In the genomic region with DNA sequence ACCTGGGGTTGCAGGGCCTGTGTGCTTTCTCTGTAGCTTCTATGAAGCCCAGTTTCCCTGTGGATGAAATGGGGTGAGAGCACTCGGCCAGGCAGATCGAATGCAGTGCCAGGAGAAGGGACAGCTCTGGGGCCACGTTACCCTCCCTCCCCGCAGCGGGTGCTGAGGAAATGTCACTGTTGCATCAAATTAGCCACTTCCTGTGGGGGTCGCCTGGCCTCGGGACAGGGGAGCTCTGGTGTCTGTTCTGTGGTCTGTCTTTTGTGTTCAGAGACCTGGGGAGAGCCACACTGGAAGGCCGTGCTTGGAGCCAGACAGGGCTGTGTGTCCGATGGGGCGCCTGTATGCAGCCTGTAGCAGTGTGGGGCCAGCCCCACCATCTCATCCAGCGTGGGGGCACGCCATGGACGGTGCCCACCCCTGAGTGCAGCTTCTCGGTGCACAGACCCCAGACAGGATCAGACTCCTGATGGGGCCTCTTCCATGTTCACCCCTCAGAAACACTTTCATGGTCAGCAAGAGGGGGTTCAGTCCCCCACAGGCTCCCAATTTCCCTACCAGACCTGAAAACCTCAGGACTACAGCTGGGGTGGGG, we compare ENCODE assay signal across 10 cellular contexts. TPM values are rescaled to one million over a fixed set of nuclear protein-coding genes. Genes with fewer than 3 reads are reported as not detected.
DNase-seq lines count a peak whose midpoint lies in the region; ATAC-seq and TF ChIP-seq lines count a peak whose summit lies in the region.
"Had no signal": no experiment of that assay in that cellular context is flagged by ENCODE, and none has a peak within 500 bp of the region (broad histone marks: within the 10 kb centered on the region; RNA-seq: fewer than 3 reads in every experiment).

No MANE protein-coding gene starts in this region.

- no peak overlapping the region for H3K9ac ChIP-seq in MM.1S (ENCODE audit: low read length)

- H3K9me3 ChIP-seq in DOHH2 (ENCODE audit: control insufficient read depth, insufficient read depth, low read length) (no peaks in the 10 kb centered on the region), MM.1S (replicated peaks; ENCODE audit: insufficient read depth, low read length) (no peaks in the 10 kb centered on the region)

- ATAC-seq in GM21367 (IDR thresholded peaks at IDR 0.05; ENCODE audit: unreplicated experiment) = peak; percentile 41
- ATAC-seq in activated naive CD4-positive, alpha-beta T cell treated with anti-CD3 and anti-CD28 coated beads, Interleukin-2, amount 50 U/mL, for 72 hours = peak; percentile 36 to 46
- ATAC-seq: HCT116 had no signal

- H3K79me2 ChIP-seq in DOHH2 (ENCODE audit: control insufficient read depth, low read length) = no peaks in the 10 kb centered on the region
- no peaks in the 10 kb centered on the region for H3K79me2 ChIP-seq in MM.1S (ENCODE audit: low read length)

- TF ChIP-seq CTCF in DOHH2 (IDR thresholded peaks at IDR 0.05; ENCODE audit: low read depth, low read length, poor library complexity, severe bottlenecking) = no peak
- no peak for TF ChIP-seq CTCF in MM.1S (IDR thresholded peaks at IDR 0.05; ENCODE audit: low read length)

- H4K20me1 ChIP-seq in DOHH2 (ENCODE audit: control insufficient read depth, insufficient read depth, low read depth, low read length) (no peaks in the 10 kb centered on the region), MM.1S (ENCODE audit: insufficient read depth, low read length) (no peaks in the 10 kb centered on the region)

- peaks cover 4% of the 10 kb centered on the region for H3F3A ChIP-seq in DOHH2 (ENCODE audit: control insufficient read depth, insufficient read depth)
- no peaks in the 10 kb centered on the region for H3F3A ChIP-seq in MM.1S (ENCODE audit: insufficient read depth, low read length)

- H3K36me3 Mint-ChIP-seq in activated naive CD4-positive, alpha-beta T cell treated with anti-CD3 and anti-CD28 coated beads, Interleukin-2, amount 50 U/mL, for 72 hours = no peaks in the 10 kb centered on the region

- no peaks in the 10 kb centered on the region for H3K9me2 ChIP-seq in DOHH2 (replicated peaks; ENCODE audit: control insufficient read depth, low read length)
- no peaks in the 10 kb centered on the region for H3K9me2 ChIP-seq in MM.1S (replicated peaks; ENCODE audit: insufficient read depth, low read length)

- peak overlapping the region; percentile 67 for H3K27ac ChIP-seq in DOHH2 (ENCODE audit: low read depth, low read length)
- no peak overlapping the region for H3K27ac ChIP-seq in MM.1S (ENCODE audit: low read length)
- H3K27ac ChIP-seq: epithelial cell of prostate had no signal

- peaks cover 64% of the 10 kb centered on the region for H3K4me1 ChIP-seq in DOHH2 (ENCODE audit: control insufficient read depth, low read length)
- H3K4me1 ChIP-seq in MM.1S (ENCODE audit: low read length) = no peaks in the 10 kb centered on the region

- H3K27ac Mint-ChIP-seq in activated naive CD4-positive, alpha-beta T cell treated with anti-CD3 and anti-CD28 coated beads, Interleukin-2, amount 50 U/mL, for 72 hours = peak overlapping the region; percentile 38 to 65

- H3K27me3 ChIP-seq in DOHH2 (ENCODE audit: control insufficient read depth, low read length) = no peaks in the 10 kb centered on the region
- peaks cover 40% of the 10 kb centered on the region for H3K27me3 ChIP-seq in MM.1S (replicated peaks; ENCODE audit: insufficient read depth, low read length)

- no peaks in the 10 kb centered on the region for H3K36me3 ChIP-seq in DOHH2 (ENCODE audit: control insufficient read depth, low read length)
- no peaks in the 10 kb centered on the region for H3K36me3 ChIP-seq in MM.1S (replicated peaks; ENCODE audit: insufficient read depth, low read length)

- H3K4me2 ChIP-seq in DOHH2 (ENCODE audit: low read length) (peak overlapping the region; percentile 75), MM.1S (ENCODE audit: low read depth, low read length) (no peak overlapping the region)

- no peaks in the 10 kb centered on the region for H3K9me3 Mint-ChIP-seq in activated naive CD4-positive, alpha-beta T cell treated with anti-CD3 and anti-CD28 coated beads, Interleukin-2, amount 50 U/mL, for 72 hours

- H2AFZ ChIP-seq in MM.1S (ENCODE audit: low read length) = peak overlapping the region; percentile 35; the same call in 1 of the 2 replicates

- DNase-seq in MM.1S = peak; percentile 27
- DNase-seq in activated naive CD4-positive, alpha-beta T cell treated with anti-CD3 and anti-CD28 coated beads, Interleukin-2, amount 50 U/mL, for 72 hours (ENCODE audit: low spot score in 2 of 2) = no peak
- peak; percentile 23 to 43 for DNase-seq in stimulated activated CD8-positive, alpha-beta memory T cell treated with anti-CD3 and anti-CD28 coated beads, Interleukin-2, amount 100 ng/mL, for 48 hours (ENCODE audit: low read depth in 2 of 2)
- no peak for DNase-seq in ecto neural progenitor cell (ENCODE audit: low spot score)
- DNase-seq in NCI-H2081 treated with DMSO at 0.1 percent for 48 hours (lab: John Stamatoyannopoulos, UW) = no peak
- DNase-seq in NCI-H526 treated with DMSO at 0.1 percent for 48 hours (lab: John Stamatoyannopoulos, UW) = no peak

- H3K4me3 ChIP-seq in DOHH2 (ENCODE audit: low read length) (peak overlapping the region; percentile 59), MM.1S (ENCODE audit: low read length) (no peak overlapping the region)

RNA-seq across cellular contexts. Expression of gene TTYH3, which starts 13.6 kb away (rescaled TPM):
- 10 to 100 TPM; 23.8 to 28.3 TPM for total RNA-seq in activated naive CD4-positive, alpha-beta T cell treated with anti-CD3 and anti-CD28 coated beads, Interleukin-2, amount 50 U/mL, for 72 hours

RNA-seq across cellular contexts. Expression of gene AMZ1, which starts 42.6 kb away (rescaled TPM):
- under 1 TPM; 0.06 to 0.14 TPM for total RNA-seq in activated naive CD4-positive, alpha-beta T cell treated with anti-CD3 and anti-CD28 coated beads, Interleukin-2, amount 50 U/mL, for 72 hours

Comparison
In these comparisons a context has a peak if more than half of its experiments do, and no peak if none do; other contexts are left out.
1. DNase-seq: peak in MM.1S (single experiment) and stimulated activated CD8-positive, alpha-beta memory T cell treated with anti-CD3 and anti-CD28 coated beads, Interleukin-2, amount 100 ng/mL, for 48 hours (2 of 2); none in activated naive CD4-positive, alpha-beta T cell treated with anti-CD3 and anti-CD28 coated beads, Interleukin-2, amount 50 U/mL, for 72 hours (0 of 2), ecto neural progenitor cell (single experiment), NCI-H2081 treated with DMSO at 0.1 percent for 48 hours (single experiment) and NCI-H526 treated with DMSO at 0.1 percent for 48 hours (single experiment).